1 cellular context compared by ENCODE assay signal in genomic region chr4:185793716-185794115, GRCh38.
TF ChIP-seq lines count a peak whose summit lies in the region.

No MANE protein-coding gene starts in this region.

TF ChIP-seq in IMR-90, 13 proteins besides CTCF, POLR2A, EP300 and RAD21 (continued from another document):
- TF ChIP-seq USF2 (IDR thresholded peaks at IDR 0.05; ENCODE audit: low read depth, low read length) (no peak), MAFK (IDR thresholded peaks at IDR 0.05; ENCODE audit: low read depth, low read length) (no peak)
